11 cellular contexts compared by ENCODE assay signal in genomic region chr3:30285188-30286006, GRCh38.
DNase-seq lines count a peak whose midpoint lies in the region; ATAC-seq and TF ChIP-seq lines count a peak whose summit lies in the region.
"Had no signal": no experiment of that assay in that cellular context is flagged by ENCODE, and none has a peak within 500 bp of the region (broad histone marks: within the 10 kb centered on the region; RNA-seq: fewer than 3 reads in every experiment).

No MANE protein-coding gene starts in this region.

- H3K36me3 ChIP-seq in lower lobe of right lung, result no peaks in the 10 kb centered on the region
- H3K36me3 ChIP-seq in suprapubic skin, result no peaks in the 10 kb centered on the region
- H3K36me3 ChIP-seq in endodermal cell (ENCODE audit: control insufficient read depth, insufficient read depth, low read length), result no peaks in the 10 kb centered on the region

- H3K9me3 Mint-ChIP-seq in endodermal cell, result peaks cover 5% of the 10 kb centered on the region
- H3K9me3 Mint-ChIP-seq: effector memory CD8-positive, alpha-beta T cell had no signal

- no peaks in the 10 kb centered on the region for H3K27me3 ChIP-seq in lower lobe of right lung (ENCODE audit: low read depth)
- no peaks in the 10 kb centered on the region for H3K27me3 ChIP-seq in suprapubic skin
- H3K27me3 ChIP-seq in endodermal cell (ENCODE audit: control insufficient read depth, insufficient read depth, low read length, poor library complexity, severe bottlenecking), result no peaks in the 10 kb centered on the region

- peaks cover 17% of the 10 kb centered on the region for H3K4me1 Mint-ChIP-seq in endodermal cell

- WGBS in suprapubic skin, result 71% methylated on average over 5 of the region's 5 CpGs
- WGBS in endodermal cell (ENCODE audit: insufficient coverage in 1 of 2, insufficient read length in 1 of 2), 2 experiments, result 97 to 98% methylated on average over 3 to 5 of the region's 5 CpGs

- ATAC-seq in lower lobe of right lung, result no peak
- ATAC-seq in HG03139 (IDR thresholded peaks at IDR 0.05; ENCODE audit: unreplicated experiment), result no peak
- ATAC-seq: effector memory CD8-positive, alpha-beta T cell had no signal

- TF ChIP-seq POLR2A in NB4 (IDR thresholded peaks at IDR 0.05; ENCODE audit: extremely low read depth, insufficient read length) (no peak), suprapubic skin (IDR thresholded peaks at IDR 0.05) (no peak)

- H3K27ac Mint-ChIP-seq in endodermal cell, result no peak overlapping the region
- H3K27ac Mint-ChIP-seq: effector memory CD8-positive, alpha-beta T cell had no signal

- H3K27ac ChIP-seq in coronary artery (peak overlapping the region; percentile 29 to 78), lower lobe of right lung (peak overlapping the region; percentile 10), suprapubic skin (peak overlapping the region; percentile 60), endodermal cell (ENCODE audit: low read depth, low read length) (no peak overlapping the region)

- TF ChIP-seq CTCF in NB4 (IDR thresholded peaks at IDR 0.05; ENCODE audit: low read depth, low read length), result no peak
- TF ChIP-seq CTCF in coronary artery (IDR thresholded peaks at IDR 0.05), result no peak
- no peak for TF ChIP-seq CTCF in lower lobe of right lung (IDR thresholded peaks at IDR 0.05)
- no peak for TF ChIP-seq CTCF in suprapubic skin (IDR thresholded peaks at IDR 0.05)
- TF ChIP-seq CTCF in endodermal cell (conservative IDR thresholded peaks at IDR 0.05), result no peak

- no peak overlapping the region for H3K4me3 Mint-ChIP-seq in endodermal cell
- H3K4me3 Mint-ChIP-seq: effector memory CD8-positive, alpha-beta T cell had no signal

- H3K9me3 ChIP-seq in lower lobe of right lung, result no peaks in the 10 kb centered on the region
- no peaks in the 10 kb centered on the region for H3K9me3 ChIP-seq in suprapubic skin
- H3K9me3 ChIP-seq in endodermal cell (ENCODE audit: control insufficient read depth, low read length), result peaks cover 11% of the 10 kb centered on the region

- H3K9ac ChIP-seq in endodermal cell (ENCODE audit: extremely low read depth, low read length, poor library complexity, severe bottlenecking), result no peak overlapping the region

- intact Hi-C loops in lower lobe of right lung (cut with DNase I), result no loop called here

- DNase-seq in NB4 (ENCODE audit: low read depth), result peak; percentile 30
- no peak for DNase-seq in coronary artery (ENCODE audit: low spot score)
- no peak for DNase-seq in lower lobe of right lung
- no peak for DNase-seq in suprapubic skin (ENCODE audit: low spot score in 2 of 2)
- no peak for DNase-seq in occipital lobe (lab: John Stamatoyannopoulos, UW)
- no peak for DNase-seq in endodermal cell
- DNase-seq in NCI-H2029 treated with DMSO at 0.1 percent for 48 hours (lab: John Stamatoyannopoulos, UW), result no peak
- DNase-seq: activated CD8-positive, alpha-beta memory T cell treated with anti-CD3 and anti-CD28 coated beads for 24 hours; activated gamma-delta T cell; effector memory CD8-positive, alpha-beta T cell had no signal

- peaks cover 32% of the 10 kb centered on the region for H3K4me1 ChIP-seq in lower lobe of right lung
- peaks cover 36% of the 10 kb centered on the region for H3K4me1 ChIP-seq in suprapubic skin
- peaks cover 4% of the 10 kb centered on the region for H3K4me1 ChIP-seq in endodermal cell (ENCODE audit: control insufficient read depth, insufficient read depth, low read length)

- H3K4me3 ChIP-seq in NB4 (ENCODE audit: low read depth, low read length), result no peak overlapping the region
- no peak overlapping the region for H3K4me3 ChIP-seq in coronary artery
- no peak overlapping the region for H3K4me3 ChIP-seq in lower lobe of right lung
- H3K4me3 ChIP-seq in suprapubic skin, result no peak overlapping the region
- no peak overlapping the region for H3K4me3 ChIP-seq in endodermal cell (ENCODE audit: low read length)

- no peaks in the 10 kb centered on the region for H3K36me3 Mint-ChIP-seq in endodermal cell (ENCODE audit: low read depth)

- no peak for TF ChIP-seq EP300 in suprapubic skin (IDR thresholded peaks at IDR 0.05)

- H3K27me3 Mint-ChIP-seq in endodermal cell (ENCODE audit: insufficient read depth), result no peaks in the 10 kb centered on the region
- H3K27me3 Mint-ChIP-seq: effector memory CD8-positive, alpha-beta T cell had no signal
